Comparison of ENCODE assay signal across 8 cellular contexts in genomic region chr3:42066516-42067181, GRCh38. TPM values are rescaled to one million over a fixed set of nuclear protein-coding genes. Genes with fewer than 3 reads are reported as not detected.
A peak's percentile ranks its signal among the peaks of the same experiment; 100 is the strongest.
DNase-seq lines count a peak whose midpoint lies in the region; ATAC-seq and TF ChIP-seq lines count a peak whose summit lies in the region.

No MANE protein-coding gene starts in this region.

- peak overlapping the region in 2 of 10 experiments; percentile 2 to 7; a peak in 3 of 20 replicates for H3K4me3 ChIP-seq in BLaER1 treated with 17β-estradiol and CSF1 and Interleukin-3, amounts not matched to agents 10 nM and 100 nM
- H3K4me3 ChIP-seq in choroid plexus epithelial cell (ENCODE audit: low read depth, low read length) (no peak overlapping the region), mucosa of descending colon (no peak overlapping the region)

- H3K9ac ChIP-seq in BLaER1 treated with 17β-estradiol and CSF1 and Interleukin-3, amounts not matched to agents 10 nM and 100 nM: peak overlapping the region; percentile 6 to 89 (median 50); a peak in 19 of 22 replicates

- H3K4me2 ChIP-seq in BLaER1 treated with 17β-estradiol and CSF1 and Interleukin-3, amounts not matched to agents 10 nM and 100 nM: peak overlapping the region; percentile 73 to 89 (median 81)

- intact Hi-C loops in mucosa of descending colon (cut with DNase I, micrococcal nuclease): no loop called here

- H4K20me1 ChIP-seq in BLaER1 treated with 17β-estradiol and CSF1 and Interleukin-3, amounts not matched to agents 10 nM and 100 nM: peaks cover 7 to 75% (median 50%) of the 10 kb centered on the region in 11 experiments; a peak in 13 of 22 replicates

- peak; percentile 75 for DNase-seq in choroid plexus epithelial cell (ENCODE audit: low read depth)
- DNase-seq in mucosa of descending colon: no peak
- DNase-seq in midbrain (lab: John Stamatoyannopoulos, UW): no peak
- DNase-seq in COLO829 (ENCODE audit: low spot score): no peak

- peaks cover 0 to 10% (median 0%) of the 10 kb centered on the region in 11 experiments; a peak in 3 of 22 replicates for H3K36me3 ChIP-seq in BLaER1 treated with 17β-estradiol and CSF1 and Interleukin-3, amounts not matched to agents 10 nM and 100 nM
- no peaks in the 10 kb centered on the region for H3K36me3 ChIP-seq in mucosa of descending colon (ENCODE audit: low read depth)

- TF ChIP-seq CTCF in choroid plexus epithelial cell (conservative IDR thresholded peaks at IDR 0.05; ENCODE audit: low read depth, low read length): no peak
- TF ChIP-seq CTCF in mucosa of descending colon (IDR thresholded peaks at IDR 0.05): no peak

- H3K27ac ChIP-seq in BLaER1 treated with 17β-estradiol and CSF1 and Interleukin-3, amounts not matched to agents 10 nM and 100 nM: peak overlapping the region; percentile 56 to 98 (median 69)

- ATAC-seq in HG03520 (IDR thresholded peaks at IDR 0.05; ENCODE audit: unreplicated experiment): peak; percentile 43
- peak; percentile 19 for ATAC-seq in mucosa of descending colon
- ATAC-seq in HG02610 (IDR thresholded peaks at IDR 0.05; ENCODE audit: unreplicated experiment): no peak
- no peak for ATAC-seq in GM21576 (IDR thresholded peaks at IDR 0.05; ENCODE audit: unreplicated experiment)

- peaks cover 63 to 88% (median 78%) of the 10 kb centered on the region in 10 experiments for H3K4me1 ChIP-seq in BLaER1 treated with 17β-estradiol and CSF1 and Interleukin-3, amounts not matched to agents 10 nM and 100 nM
- H3K4me1 ChIP-seq in mucosa of descending colon (ENCODE audit: low read depth): peaks cover 36% of the 10 kb centered on the region

- no peaks in the 10 kb centered on the region for H3K9me3 ChIP-seq in BLaER1 treated with 17β-estradiol and CSF1 and Interleukin-3, amounts not matched to agents 10 nM and 100 nM (replicated peaks in 1 of 11)
- no peaks in the 10 kb centered on the region for H3K9me3 ChIP-seq in mucosa of descending colon

- no peaks in the 10 kb centered on the region for H3K27me3 ChIP-seq in BLaER1 treated with 17β-estradiol and CSF1 and Interleukin-3, amounts not matched to agents 10 nM and 100 nM

RNA-seq across cellular contexts. Expression of gene TRAK1, which starts 24.5 kb away (rescaled TPM):
- 100 to 1,000 TPM in 1 of 3 donors, 10 to 100 TPM in 2; 61.8 to 104 (median 83.4) TPM for total RNA-seq in mucosa of descending colon

Comparison
In these comparisons a context has a peak if more than half of its experiments do, and no peak if none do; other contexts are left out.
1. ATAC-seq: peak in HG03520 (single experiment) and mucosa of descending colon (single experiment); none in HG02610 (single experiment) and GM21576 (single experiment).